In genomic region chr14:105701456-105702274, GRCh38 we compare ENCODE assay signal across 19 cellular contexts.
A peak's percentile ranks its signal among the peaks of the same experiment; 100 is the strongest.
DNase-seq lines count a peak whose midpoint lies in the region; ATAC-seq, FAIRE-seq and TF ChIP-seq lines count a peak whose summit lies in the region.
"Had no signal": no experiment of that assay in that cellular context is flagged by ENCODE, and none has a peak within 500 bp of the region (broad histone marks: within the 10 kb centered on the region; RNA-seq: fewer than 3 reads in every experiment).

No MANE protein-coding gene starts in this region.

- H3K27ac ChIP-seq in BLaER1: 0 out of 2 replicates have a peak overlapping the region, but pooled peaks have one; percentile 15
- peak overlapping the region; percentile 70 for H3K27ac ChIP-seq in OCI-LY3 (ENCODE audit: low read length)
- H3K27ac ChIP-seq: adrenal gland, breast epithelium, hepatocyte, right atrium auricular region, SJSA1, thyroid gland had no signal

- no peak overlapping the region for H3K4me3 Mint-ChIP-seq in glutamatergic neuron (ENCODE audit: unreplicated experiment)
- H3K4me3 Mint-ChIP-seq in progenitor cell of endocrine pancreas (ENCODE audit: low read depth): no peak overlapping the region
- H3K4me3 Mint-ChIP-seq: H9 had no signal

- H4K20me1 ChIP-seq in BLaER1: no peaks in the 10 kb centered on the region
- H4K20me1 ChIP-seq in OCI-LY3 (ENCODE audit: insufficient read depth, low read length): no peaks in the 10 kb centered on the region

- H3K36me3 Mint-ChIP-seq in glutamatergic neuron (ENCODE audit: unreplicated experiment) (peaks cover 25% of the 10 kb centered on the region), progenitor cell of endocrine pancreas (ENCODE audit: insufficient read depth) (peaks cover 10% of the 10 kb centered on the region)

- peaks cover 24% of the 10 kb centered on the region for H3K9me3 Mint-ChIP-seq in glutamatergic neuron (ENCODE audit: unreplicated experiment)
- peaks cover 31% of the 10 kb centered on the region for H3K9me3 Mint-ChIP-seq in progenitor cell of endocrine pancreas (ENCODE audit: low read depth)

- H3K27me3 Mint-ChIP-seq in glutamatergic neuron (ENCODE audit: unreplicated experiment) (peaks cover 20% of the 10 kb centered on the region), progenitor cell of endocrine pancreas (no peaks in the 10 kb centered on the region)

- DNase-seq in GM12892 (ENCODE audit: insufficient read length): no peak
- no peak for DNase-seq in glutamatergic neuron
- no peak for DNase-seq in progenitor cell of endocrine pancreas (ENCODE audit: low spot score, unreplicated experiment)
- no peak for DNase-seq in A172 (ENCODE audit: low spot score)
- DNase-seq: adrenal gland, cortex of kidney, H9, NCI-H2171, NCI-H82, T1000, thyroid gland had no signal

- H3K4me1 Mint-ChIP-seq in glutamatergic neuron (ENCODE audit: low read depth, unreplicated experiment) (no peaks in the 10 kb centered on the region), progenitor cell of endocrine pancreas (ENCODE audit: low read depth) (no peaks in the 10 kb centered on the region)
- H3K4me1 Mint-ChIP-seq: H9 had no signal

- H3K4me2 ChIP-seq in BLaER1 (peak overlapping the region; percentile 0; the same call in 1 of the 2 replicates), OCI-LY3 (ENCODE audit: low read length) (no peak overlapping the region)
- H3K4me2 ChIP-seq: hepatocyte had no signal

- TF ChIP-seq POLR2A in GM12892 (IDR thresholded peaks at IDR 0.05; ENCODE audit: low read depth, low read length): peak; percentile 15; the same call in 1 of the 2 replicates

- peaks cover 57% of the 10 kb centered on the region for H3K4me1 ChIP-seq in BLaER1
- H3K4me1 ChIP-seq in OCI-LY3 (ENCODE audit: low read length): peaks cover 16% of the 10 kb centered on the region
- H3K4me1 ChIP-seq: adrenal gland, breast epithelium, right atrium auricular region, SJSA1, thyroid gland had no signal

- no peak overlapping the region for H3K9ac ChIP-seq in BLaER1
- H3K9ac ChIP-seq in OCI-LY3 (ENCODE audit: low read length): no peak overlapping the region

- ATAC-seq in GM18519 (IDR thresholded peaks at IDR 0.05; ENCODE audit: low FRiP score, unreplicated experiment) (no peak), HG03097 (IDR thresholded peaks at IDR 0.05; ENCODE audit: low FRiP score, unreplicated experiment) (no peak)

- H3K9me3 ChIP-seq in BLaER1 (no peaks in the 10 kb centered on the region), OCI-LY3 (ENCODE audit: insufficient read depth, low read length) (no peaks in the 10 kb centered on the region)
- H3K9me3 ChIP-seq: adrenal gland, breast epithelium, right atrium auricular region, SJSA1, thyroid gland had no signal

- no peak for TF ChIP-seq CTCF in OCI-LY3 (IDR thresholded peaks at IDR 0.05; ENCODE audit: low read depth, low read length)
- no peak for TF ChIP-seq CTCF in glutamatergic neuron (IDR thresholded peaks at IDR 0.05; ENCODE audit: partially characterized antibody, unreplicated experiment)
- TF ChIP-seq CTCF in progenitor cell of endocrine pancreas (IDR thresholded peaks at IDR 0.05; ENCODE audit: unreplicated experiment): no peak

- no peaks in the 10 kb centered on the region for H3K36me3 ChIP-seq in BLaER1
- H3K36me3 ChIP-seq in OCI-LY3 (replicated peaks; ENCODE audit: low read depth, low read length): no peaks in the 10 kb centered on the region
- H3K36me3 ChIP-seq: adrenal gland, breast epithelium, right atrium auricular region, SJSA1, thyroid gland had no signal

- FAIRE-seq in GM12892 (lab: Jason Lieb, UNC): no peak

- H3K27ac Mint-ChIP-seq in glutamatergic neuron (ENCODE audit: unreplicated experiment): peak overlapping the region; percentile 22
- no peak overlapping the region for H3K27ac Mint-ChIP-seq in progenitor cell of endocrine pancreas
- H3K27ac Mint-ChIP-seq: H9 had no signal

- no peak overlapping the region for H2AFZ ChIP-seq in OCI-LY3 (ENCODE audit: low read depth, low read length)
- H2AFZ ChIP-seq: hepatocyte had no signal

- H3K4me3 ChIP-seq in BLaER1: no peak overlapping the region
- no peak overlapping the region for H3K4me3 ChIP-seq in OCI-LY3 (ENCODE audit: low read length)
- H3K4me3 ChIP-seq: adrenal gland, breast epithelium, hepatocyte, right atrium auricular region, SJSA1, thyroid gland had no signal

- H3K27me3 ChIP-seq in BLaER1: no peaks in the 10 kb centered on the region
- no peaks in the 10 kb centered on the region for H3K27me3 ChIP-seq in OCI-LY3 (ENCODE audit: low read depth, low read length)
- H3K27me3 ChIP-seq: adrenal gland, breast epithelium, hepatocyte, right atrium auricular region, SJSA1, thyroid gland had no signal

- H3K79me2 ChIP-seq in OCI-LY3 (ENCODE audit: low read length): no peaks in the 10 kb centered on the region
- H3K79me2 ChIP-seq: hepatocyte had no signal
